In genomic region chr20:62804632-62805364, GRCh38 we compare ENCODE assay signal across 8 cellular contexts. TPM values are rescaled to one million over a fixed set of nuclear protein-coding genes. Genes with fewer than 3 reads are reported as not detected.
A peak's percentile ranks its signal among the peaks of the same experiment; 100 is the strongest.
DNase-seq lines count a peak whose midpoint lies in the region; ATAC-seq and TF ChIP-seq lines count a peak whose summit lies in the region.

Gene OGFR, plus strand, starts transcription at chr20:62804835. Its CDS starts 25 bp downstream, at chr20:62804860.

- peak within 1 kb of the TSS; percentile 92 for H3K4me3 Mint-ChIP-seq in T-helper 1 cell treated with Interleukin-12 subunit alpha and Interleukin-12 subunit beta and Interleukin-4 antibody, amounts not matched to agents 30 μg/mL and 1 μg/mL, for 36 hours

- DNase-seq in DMS53 (lab: John Stamatoyannopoulos, UW) = peak; percentile 74
- no peak for DNase-seq in DMS53 treated with DMSO at 0.1 percent for 48 hours (lab: John Stamatoyannopoulos, UW; ENCODE audit: unreplicated experiment)
- no peak for DNase-seq in HT-29 (ENCODE audit: low spot score)
- DNase-seq in right cardiac atrium = peak; percentile 72 to 89 (median 89)
- no peak for DNase-seq in retinal pigment epithelial cell (ENCODE audit: low read depth)
- DNase-seq in OCI-M2 (lab: John Stamatoyannopoulos, UW; ENCODE audit: unreplicated experiment) = no peak

- peak within 1 kb of the TSS; percentile 89 for H3K27ac Mint-ChIP-seq in T-helper 1 cell treated with Interleukin-12 subunit alpha and Interleukin-12 subunit beta and Interleukin-4 antibody, amounts not matched to agents 30 μg/mL and 1 μg/mL, for 36 hours

- H3K27ac ChIP-seq in angular gyrus (ENCODE audit: low read depth, low read length) = peak within 1 kb of the TSS; percentile 91
- peak within 1 kb of the TSS; percentile 65 for H3K27ac ChIP-seq in right cardiac atrium (ENCODE audit: low read length)

- ATAC-seq in right cardiac atrium = peak; percentile 24 to 37

- H3K36me3 Mint-ChIP-seq in T-helper 1 cell treated with Interleukin-12 subunit alpha and Interleukin-12 subunit beta and Interleukin-4 antibody, amounts not matched to agents 30 μg/mL and 1 μg/mL, for 36 hours (ENCODE audit: low read depth) = peaks cover 11% of the 10 kb centered on the region

- H3K9me3 ChIP-seq in right cardiac atrium (ENCODE audit: control insufficient read depth, low read length) = no peaks in the 10 kb centered on the region

- H3K9me3 Mint-ChIP-seq in T-helper 1 cell treated with Interleukin-12 subunit alpha and Interleukin-12 subunit beta and Interleukin-4 antibody, amounts not matched to agents 30 μg/mL and 1 μg/mL, for 36 hours = no peaks in the 10 kb centered on the region

- under 1% methylated on average over 101 of the region's 103 CpGs for WGBS in right cardiac atrium

- H3K27me3 ChIP-seq in right cardiac atrium (ENCODE audit: control insufficient read depth, insufficient read depth) = no peaks in the 10 kb centered on the region

- H3K4me3 ChIP-seq in right cardiac atrium (ENCODE audit: low read length) = peak within 1 kb of the TSS; percentile 80
- H3K4me3 ChIP-seq in retinal pigment epithelial cell (ENCODE audit: low read length) = peak within 1 kb of the TSS; percentile 67

- no peaks in the 10 kb centered on the region for H3K27me3 Mint-ChIP-seq in T-helper 1 cell treated with Interleukin-12 subunit alpha and Interleukin-12 subunit beta and Interleukin-4 antibody, amounts not matched to agents 30 μg/mL and 1 μg/mL, for 36 hours (ENCODE audit: low read depth)

- H3K4me1 Mint-ChIP-seq in T-helper 1 cell treated with Interleukin-12 subunit alpha and Interleukin-12 subunit beta and Interleukin-4 antibody, amounts not matched to agents 30 μg/mL and 1 μg/mL, for 36 hours (ENCODE audit: low read depth) = peaks cover 16% of the 10 kb centered on the region

- peaks cover 11% of the 10 kb centered on the region for H3K4me1 ChIP-seq in right cardiac atrium (ENCODE audit: control insufficient read depth, insufficient read depth, low read length)

- intact Hi-C loops in right cardiac atrium (cut with DNase I) = loop anchor here in 1 of 4 donors (5.0 kb wide), 1 partner anchor 137 kb away; no protein-coding TSS in a partner anchor

- no peak for TF ChIP-seq CTCF in retinal pigment epithelial cell (conservative IDR thresholded peaks at IDR 0.05; ENCODE audit: low read depth, low read length)

RNA-seq across cellular contexts. Expression of gene OGFR, which starts in this region (rescaled TPM):
- total RNA-seq in HT-29 (2014; rRNA removed; shearing (Covaris generic)) = 197 and 202 TPM in 2 replicates
- 10 to 100 TPM; 21.0 to 29.6 (median 24.2) TPM for total RNA-seq in right cardiac atrium
- 26.6 TPM for polyA plus RNA-seq in right cardiac atrium

Comparison
In these comparisons a context has a peak if more than half of its experiments do, and no peak if none do; other contexts are left out.
1. DNase-seq: peak in DMS53 (single experiment) and right cardiac atrium (3 of 3); none in DMS53 treated with DMSO at 0.1 percent for 48 hours (single experiment), HT-29 (single experiment), retinal pigment epithelial cell (single experiment) and OCI-M2 (single experiment).